In the genomic region with DNA sequence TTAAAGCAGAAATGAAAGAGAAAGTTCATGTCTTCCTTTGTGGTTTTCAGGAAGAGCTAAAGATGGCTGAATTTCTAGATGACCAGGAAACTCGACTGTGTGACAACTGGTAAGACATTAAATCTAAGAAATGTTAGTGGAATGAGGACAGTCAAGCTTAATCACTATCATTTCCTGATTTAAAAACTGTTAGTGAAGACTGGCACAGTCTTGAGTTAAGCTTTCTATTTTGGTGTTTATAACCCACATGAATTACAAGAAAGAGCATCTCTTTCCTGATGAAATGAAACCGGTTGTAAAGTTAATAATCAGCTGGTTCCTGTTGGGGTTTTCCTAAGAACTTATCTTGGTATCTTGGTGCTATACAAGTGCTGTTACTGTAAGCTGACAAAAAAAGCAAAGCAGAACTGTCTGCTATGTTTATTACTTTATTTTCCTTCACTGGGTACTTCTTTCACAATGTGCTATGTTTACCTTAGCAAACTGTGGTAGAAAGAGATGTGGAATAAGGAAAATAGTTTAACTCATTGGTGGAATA, we compare ENCODE assay signal across 8 cellular contexts. TPM values are rescaled to one million over a fixed set of nuclear protein-coding genes. Genes with fewer than 3 reads are reported as not detected.
DNase-seq lines count a peak whose midpoint lies in the region; ATAC-seq and TF ChIP-seq lines count a peak whose summit lies in the region.

No MANE protein-coding gene starts in this region.

- H3K9me3 ChIP-seq in Peyer's patch = no peaks in the 10 kb centered on the region

- peaks cover 10 to 15% of the 10 kb centered on the region in 2 donors for H3K36me3 Mint-ChIP-seq in stimulated activated naive B cell treated with anti-CD40 and anti-IgM and Interleukin-4, amounts not matched to agents 10 μg/mL and 1 μg/mL and 100 μg/mL, for 72 hours

- DNase-seq in GM10248 (ENCODE audit: extremely low spot score) (peak; percentile 54), Peyer's patch (no peak), fibroblast of the aortic adventitia (ENCODE audit: low read depth) (peak; percentile 29), mesenteric fat pad (ENCODE audit: low spot score) (no peak), SK-N-DZ (ENCODE audit: low spot score) (no peak)
- DNase-seq in stimulated activated naive B cell treated with anti-CD40 and anti-IgM and Interleukin-4, amounts not matched to agents 10 μg/mL and 1 μg/mL and 100 μg/mL, for 72 hours = no peak
- DNase-seq in stimulated activated CD4-positive, alpha-beta T cell treated with anti-CD3 and anti-CD28 coated beads, Interleukin-4, amount 100 ng/mL, for 1 hour = no peak

- peak; percentile 53 for ATAC-seq in HG02610 (IDR thresholded peaks at IDR 0.05; ENCODE audit: unreplicated experiment)
- ATAC-seq in stimulated activated naive B cell treated with anti-CD40 and anti-IgM and Interleukin-4, amounts not matched to agents 10 μg/mL and 1 μg/mL and 100 μg/mL, for 72 hours (replicated peaks) = peak; percentile 83 to 86

- POLR2A ChIA-PET in GM10248 (lab: Yijun Ruan, JAX) = interaction anchor here (0.5 to 0.7 kb wide), 2 partner anchors 10 to 17 kb away, joined by 3 read pairs; no protein-coding TSS in a partner anchor

- CTCF ChIA-PET in GM10248 (lab: Yijun Ruan, JAX) = interaction anchor here (1.0 to 1.8 kb wide), 4 partner anchors 9 to 77 kb away, joined by 3 to 6 read pairs (median 4); no protein-coding TSS in a partner anchor

- no peak for TF ChIP-seq POLR2A in Peyer's patch (IDR thresholded peaks at IDR 0.05)

- peaks cover 14 to 55% of the 10 kb centered on the region in 2 donors for H3K4me1 Mint-ChIP-seq in stimulated activated naive B cell treated with anti-CD40 and anti-IgM and Interleukin-4, amounts not matched to agents 10 μg/mL and 1 μg/mL and 100 μg/mL, for 72 hours

- no peaks in the 10 kb centered on the region for H3K27me3 Mint-ChIP-seq in stimulated activated naive B cell treated with anti-CD40 and anti-IgM and Interleukin-4, amounts not matched to agents 10 μg/mL and 1 μg/mL and 100 μg/mL, for 72 hours

- no peaks in the 10 kb centered on the region for H3K27me3 ChIP-seq in Peyer's patch

- TF ChIP-seq CTCF in GM10248 (IDR thresholded peaks at IDR 0.05; ENCODE audit: control extremely low read depth, extremely low read depth, low read depth, missing control alignments) (no peak), Peyer's patch (IDR thresholded peaks at IDR 0.05) (no peak), fibroblast of the aortic adventitia (IDR thresholded peaks at IDR 0.05; ENCODE audit: insufficient read depth, low read length) (no peak)

- peak overlapping the region; percentile 59 to 67 (median 64) for H3K27ac ChIP-seq in Peyer's patch

- peak overlapping the region; percentile 59 to 61 for H3K4me3 Mint-ChIP-seq in stimulated activated naive B cell treated with anti-CD40 and anti-IgM and Interleukin-4, amounts not matched to agents 10 μg/mL and 1 μg/mL and 100 μg/mL, for 72 hours

- H3K27ac Mint-ChIP-seq in stimulated activated naive B cell treated with anti-CD40 and anti-IgM and Interleukin-4, amounts not matched to agents 10 μg/mL and 1 μg/mL and 100 μg/mL, for 72 hours = peak overlapping the region; percentile 80

- H3K9me3 Mint-ChIP-seq in stimulated activated naive B cell treated with anti-CD40 and anti-IgM and Interleukin-4, amounts not matched to agents 10 μg/mL and 1 μg/mL and 100 μg/mL, for 72 hours = no peaks in the 10 kb centered on the region

- peaks cover 0 to 49% (median 22%) of the 10 kb centered on the region in 4 donors for H3K4me1 ChIP-seq in Peyer's patch

- H3K4me3 ChIP-seq in Peyer's patch = peak overlapping the region in 3 of 4 donors; percentile 3 to 13 (median 10)
- H3K4me3 ChIP-seq in fibroblast of the aortic adventitia (ENCODE audit: low read depth, low read length) = no peak overlapping the region

- H3K36me3 ChIP-seq in Peyer's patch = peaks cover 0 to 27% (median 0%) of the 10 kb centered on the region in 3 donors

RNA-seq across cellular contexts. Expression of a gene that starts 5.2 kb away (rescaled TPM):
- total RNA-seq in Peyer's patch (10 to 100 TPM; 19.4 to 95.7 (median 30.5) TPM), fibroblast of the aortic adventitia (ENCODE audit: low replicate concordance) (36.5 and 158 TPM in 2 replicates), mesenteric fat pad (17.4 TPM)
- polyA plus RNA-seq in SK-N-DZ (2014; cell fraction: cytosol; rRNA removed) = 34.6 and 36.5 TPM in 2 replicates
- 26.7 and 48.3 TPM in 2 replicates for polyA plus RNA-seq in SK-N-DZ (2014; cell fraction: nucleus; rRNA removed)

RNA-seq across cellular contexts. Expression of a gene that starts 21.9 kb away (rescaled TPM):
- total RNA-seq in Peyer's patch (10 to 100 TPM; 18.9 to 25.6 (median 22.2) TPM), fibroblast of the aortic adventitia (ENCODE audit: low replicate concordance) (25.5 and 28.0 TPM in 2 replicates), mesenteric fat pad (31.6 TPM)
- 20.9 and 25.7 TPM in 2 replicates for polyA plus RNA-seq in SK-N-DZ (2014; cell fraction: cytosol; rRNA removed)
- 39.2 and 50.6 TPM in 2 replicates for polyA plus RNA-seq in SK-N-DZ (2014; cell fraction: nucleus; rRNA removed)

Comparison
In these comparisons a context has a peak if more than half of its experiments do, and no peak if none do; other contexts are left out.
1. DNase-seq: peak in GM10248 (single experiment) and fibroblast of the aortic adventitia (single experiment); none in Peyer's patch (0 of 3), stimulated activated naive B cell treated with anti-CD40 and anti-IgM and Interleukin-4, amounts not matched to agents 10 μg/mL and 1 μg/mL and 100 μg/mL, for 72 hours (single experiment), stimulated activated CD4-positive, alpha-beta T cell treated with anti-CD3 and anti-CD28 coated beads, Interleukin-4, amount 100 ng/mL, for 1 hour (single experiment), mesenteric fat pad (single experiment) and SK-N-DZ (single experiment).